34 cellular contexts compared by ENCODE assay signal in the genomic region with DNA sequence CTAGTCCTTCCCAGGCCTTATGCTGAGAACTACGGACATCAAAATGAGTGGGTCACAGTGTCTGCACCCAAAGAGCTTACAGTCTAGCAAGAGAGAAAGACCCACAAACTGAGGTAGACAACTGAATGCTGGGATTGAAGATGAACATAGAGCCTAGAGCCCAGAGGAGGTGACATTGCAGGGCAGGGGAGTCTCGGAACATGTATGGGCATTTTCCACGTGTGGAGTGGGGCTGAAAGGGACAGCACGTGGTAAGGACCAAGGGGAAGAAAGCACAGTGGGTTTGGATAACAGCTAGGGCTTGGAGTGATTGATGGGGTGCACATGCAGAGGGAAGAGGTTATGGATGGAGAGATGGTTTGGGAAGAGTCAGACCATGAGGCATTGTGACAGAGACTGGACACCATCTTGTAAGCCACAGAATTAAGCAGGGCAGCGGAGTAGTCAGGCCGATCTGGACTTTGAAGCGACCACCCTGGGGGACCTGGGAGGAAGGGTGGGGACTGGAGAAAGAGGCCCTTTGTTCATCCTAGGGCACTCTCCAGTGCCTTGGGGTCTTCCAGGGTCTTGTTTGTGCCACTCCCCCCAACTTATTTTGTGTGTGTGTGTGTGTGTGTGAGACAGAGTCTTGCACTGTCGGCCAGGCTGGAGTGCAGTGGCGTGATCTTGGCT. TPM values are rescaled to one million over a fixed set of nuclear protein-coding genes. Genes with fewer than 3 reads are reported as not detected.
DNase-seq lines count a peak whose midpoint lies in the region; ATAC-seq and TF ChIP-seq lines count a peak whose summit lies in the region.
"Had no signal": no experiment of that assay in that cellular context is flagged by ENCODE, and none has a peak within 500 bp of the region (broad histone marks: within the 10 kb centered on the region; RNA-seq: fewer than 3 reads in every experiment).

No MANE protein-coding gene starts in this region.

- H3K36me3 Mint-ChIP-seq in activated CD4-positive, alpha-beta memory T cell treated with anti-CD3 and anti-CD28 coated beads, Interleukin-2, amount 10 ng/mL, durations not matched to agents 7 days and 5 days (ENCODE audit: low read depth): no peaks in the 10 kb centered on the region
- no peaks in the 10 kb centered on the region for H3K36me3 Mint-ChIP-seq in activated CD4-positive, alpha-beta memory T cell treated with anti-CD3 and anti-CD28 coated beads for 36 hours
- H3K36me3 Mint-ChIP-seq in activated naive CD4-positive, alpha-beta T cell treated with anti-CD3 and anti-CD28 coated beads for 36 hours (ENCODE audit: low read depth): no peaks in the 10 kb centered on the region
- H3K36me3 Mint-ChIP-seq: natural killer cell; stimulated activated effector memory CD8-positive, alpha-beta T cell treated with anti-CD3 and anti-CD28 coated beads, Interleukin-12 subunit alpha, Interleukin-12 subunit beta, amount 100 ng/mL, for 72 hours had no signal

- H3K9me3 ChIP-seq in colonic mucosa (no peaks in the 10 kb centered on the region), suprapubic skin (no peaks in the 10 kb centered on the region)
- H3K9me3 ChIP-seq: esophagus squamous epithelium, heart right ventricle, right lobe of liver had no signal

- 87% methylated on average over 9 of the region's 9 CpGs for WGBS in suprapubic skin

- POLR2A ChIA-PET in activated CD4-positive, alpha-beta memory T cell treated with anti-CD3 and anti-CD28 coated beads, Interleukin-2, amount 10 ng/mL, durations not matched to agents 7 days and 5 days (lab: Charles Lee): no interaction called here
- POLR2A ChIA-PET in activated CD4-positive, alpha-beta memory T cell treated with anti-CD3 and anti-CD28 coated beads for 36 hours (lab: Charles Lee): no interaction called here

- no peaks in the 10 kb centered on the region for H3K36me3 ChIP-seq in colonic mucosa
- no peaks in the 10 kb centered on the region for H3K36me3 ChIP-seq in suprapubic skin
- H3K36me3 ChIP-seq: esophagus squamous epithelium, heart right ventricle, right lobe of liver had no signal

- ATAC-seq in HG03342 (IDR thresholded peaks at IDR 0.05; ENCODE audit: unreplicated experiment) (no peak), HG02973 (IDR thresholded peaks at IDR 0.05; ENCODE audit: unreplicated experiment) (no peak)
- ATAC-seq: heart right ventricle; natural killer cell; stimulated activated effector memory CD8-positive, alpha-beta T cell treated with anti-CD3 and anti-CD28 coated beads, Interleukin-12 subunit alpha, Interleukin-12 subunit beta, amount 100 ng/mL, for 72 hours; T-helper 17 cell had no signal

- H3K4me3 Mint-ChIP-seq in activated CD4-positive, alpha-beta memory T cell treated with anti-CD3 and anti-CD28 coated beads, Interleukin-2, amount 10 ng/mL, durations not matched to agents 7 days and 5 days: no peak overlapping the region
- H3K4me3 Mint-ChIP-seq in activated CD4-positive, alpha-beta memory T cell treated with anti-CD3 and anti-CD28 coated beads for 36 hours: no peak overlapping the region
- H3K4me3 Mint-ChIP-seq in activated naive CD4-positive, alpha-beta T cell treated with anti-CD3 and anti-CD28 coated beads for 36 hours: no peak overlapping the region
- H3K4me3 Mint-ChIP-seq: central memory CD8-positive, alpha-beta T cell; natural killer cell; stimulated activated effector memory CD8-positive, alpha-beta T cell treated with anti-CD3 and anti-CD28 coated beads, Interleukin-12 subunit alpha, Interleukin-12 subunit beta, amount 100 ng/mL, for 72 hours; T-helper 17 cell had no signal

- peaks cover 4% of the 10 kb centered on the region for H3K27me3 Mint-ChIP-seq in activated CD4-positive, alpha-beta memory T cell treated with anti-CD3 and anti-CD28 coated beads, Interleukin-2, amount 10 ng/mL, durations not matched to agents 7 days and 5 days
- peaks cover 10% of the 10 kb centered on the region for H3K27me3 Mint-ChIP-seq in activated CD4-positive, alpha-beta memory T cell treated with anti-CD3 and anti-CD28 coated beads for 36 hours
- H3K27me3 Mint-ChIP-seq in activated naive CD4-positive, alpha-beta T cell treated with anti-CD3 and anti-CD28 coated beads for 36 hours (ENCODE audit: low read depth): peaks cover 9% of the 10 kb centered on the region

- H3K9ac ChIP-seq in colonic mucosa (ENCODE audit: low read depth in 2 of 2, low read length in 2 of 2): no peak overlapping the region

- peak; percentile 12 for DNase-seq in activated CD4-positive, alpha-beta memory T cell treated with anti-CD3 and anti-CD28 coated beads, Interleukin-2, amount 10 ng/mL, durations not matched to agents 7 days and 5 days
- DNase-seq in activated CD4-positive, alpha-beta memory T cell treated with anti-CD3 and anti-CD28 coated beads for 36 hours: no peak
- peak; percentile 13 for DNase-seq in colonic mucosa
- DNase-seq in mesenteric fat pad (ENCODE audit: low spot score): peak; percentile 16
- peak; percentile 21 to 50 for DNase-seq in suprapubic skin (ENCODE audit: low spot score in 2 of 2)
- no peak for DNase-seq in activated naive CD4-positive, alpha-beta T cell treated with anti-CD3 and anti-CD28 coated beads for 36 hours
- DNase-seq: activated CD4-positive, alpha-beta T cell treated with anti-CD3 and anti-CD28 coated beads, Interleukin-2, amount 50 U/mL, for 48 hours; activated CD4-positive, CD25-positive, alpha-beta regulatory T cell treated with anti-CD3 and anti-CD28 coated beads, Interleukin-2, amount 50 U/mL, for 72 hours; activated gamma-delta T cell treated with Interleukin-2 at 50 U/mL for 16 hours; activated T-cell treated with anti-CD3 and anti-CD28 coated beads, Interleukin-2, amount 50 U/mL, for 1 hour; dermis blood vessel endothelial cell; DMS79; esophagus squamous epithelium; kidney glomerular epithelial cell; MV-4-11; natural killer cell; NCI-H146; NCI-H2107; NCI-H345; NCI-H69; SHP77; stimulated activated CD4-positive, alpha-beta T cell treated with anti-CD3 and anti-CD28 coated beads, Interleukin-4, amount 100 ng/mL, for 4 hours; T-helper 17 cell; trophoblast cell had no signal

- H3K27ac ChIP-seq in colonic mucosa (no peak overlapping the region), suprapubic skin (no peak overlapping the region)
- H3K27ac ChIP-seq: 22Rv1, C4-2B, foreskin keratinocyte, right lobe of liver had no signal

- intact Hi-C loops in activated CD4-positive, alpha-beta memory T cell treated with anti-CD3 and anti-CD28 coated beads for 36 hours (cut with micrococcal nuclease): no loop called here
- intact Hi-C loops in colonic mucosa (cut with DNase I): no loop called here
- intact Hi-C loops in activated naive CD4-positive, alpha-beta T cell treated with anti-CD3 and anti-CD28 coated beads for 36 hours (cut with micrococcal nuclease): no loop called here

- TF ChIP-seq EP300 in suprapubic skin (IDR thresholded peaks at IDR 0.05): no peak

- H3K4me1 Mint-ChIP-seq in activated CD4-positive, alpha-beta memory T cell treated with anti-CD3 and anti-CD28 coated beads, Interleukin-2, amount 10 ng/mL, durations not matched to agents 7 days and 5 days: no peaks in the 10 kb centered on the region
- no peaks in the 10 kb centered on the region for H3K4me1 Mint-ChIP-seq in activated CD4-positive, alpha-beta memory T cell treated with anti-CD3 and anti-CD28 coated beads for 36 hours (ENCODE audit: low read depth)
- H3K4me1 Mint-ChIP-seq in activated naive CD4-positive, alpha-beta T cell treated with anti-CD3 and anti-CD28 coated beads for 36 hours (ENCODE audit: low read depth): no peaks in the 10 kb centered on the region
- H3K4me1 Mint-ChIP-seq: central memory CD8-positive, alpha-beta T cell; stimulated activated effector memory CD8-positive, alpha-beta T cell treated with anti-CD3 and anti-CD28 coated beads, Interleukin-12 subunit alpha, Interleukin-12 subunit beta, amount 100 ng/mL, for 72 hours; T-helper 17 cell had no signal

- H3K9me3 Mint-ChIP-seq in activated CD4-positive, alpha-beta memory T cell treated with anti-CD3 and anti-CD28 coated beads, Interleukin-2, amount 10 ng/mL, durations not matched to agents 7 days and 5 days: no peaks in the 10 kb centered on the region
- no peaks in the 10 kb centered on the region for H3K9me3 Mint-ChIP-seq in activated CD4-positive, alpha-beta memory T cell treated with anti-CD3 and anti-CD28 coated beads for 36 hours
- H3K9me3 Mint-ChIP-seq in activated naive CD4-positive, alpha-beta T cell treated with anti-CD3 and anti-CD28 coated beads for 36 hours: no peaks in the 10 kb centered on the region
- H3K9me3 Mint-ChIP-seq: central memory CD8-positive, alpha-beta T cell; natural killer cell; stimulated activated effector memory CD8-positive, alpha-beta T cell treated with anti-CD3 and anti-CD28 coated beads, Interleukin-12 subunit alpha, Interleukin-12 subunit beta, amount 100 ng/mL, for 72 hours had no signal

- H3K27me3 ChIP-seq in colonic mucosa (no peaks in the 10 kb centered on the region), suprapubic skin (no peaks in the 10 kb centered on the region)
- H3K27me3 ChIP-seq: esophagus squamous epithelium, heart right ventricle, right lobe of liver had no signal

- TF ChIP-seq POLR2A in suprapubic skin (IDR thresholded peaks at IDR 0.05): no peak

- H3K4me1 ChIP-seq in colonic mucosa (peaks cover 12% of the 10 kb centered on the region), suprapubic skin (peaks cover 19% of the 10 kb centered on the region)
- H3K4me1 ChIP-seq: foreskin keratinocyte, right lobe of liver had no signal

- no peak for TF ChIP-seq CTCF in colonic mucosa (IDR thresholded peaks at IDR 0.05)
- TF ChIP-seq CTCF in suprapubic skin (IDR thresholded peaks at IDR 0.05): no peak

- no peak overlapping the region for H3K4me3 ChIP-seq in colonic mucosa
- no peak overlapping the region for H3K4me3 ChIP-seq in suprapubic skin
- H3K4me3 ChIP-seq: esophagus squamous epithelium, heart right ventricle, lung, right lobe of liver had no signal

- CTCF ChIA-PET in activated CD4-positive, alpha-beta memory T cell treated with anti-CD3 and anti-CD28 coated beads, Interleukin-2, amount 10 ng/mL, durations not matched to agents 7 days and 5 days (lab: Charles Lee): no interaction called here
- CTCF ChIA-PET in activated CD4-positive, alpha-beta memory T cell treated with anti-CD3 and anti-CD28 coated beads for 36 hours (lab: Charles Lee): no interaction called here
- CTCF ChIA-PET in activated naive CD4-positive, alpha-beta T cell treated with anti-CD3 and anti-CD28 coated beads for 36 hours (lab: Charles Lee): no interaction called here

- H3K27ac Mint-ChIP-seq in activated CD4-positive, alpha-beta memory T cell treated with anti-CD3 and anti-CD28 coated beads, Interleukin-2, amount 10 ng/mL, durations not matched to agents 7 days and 5 days: no peak overlapping the region
- H3K27ac Mint-ChIP-seq in activated CD4-positive, alpha-beta memory T cell treated with anti-CD3 and anti-CD28 coated beads for 36 hours: no peak overlapping the region
- H3K27ac Mint-ChIP-seq in activated naive CD4-positive, alpha-beta T cell treated with anti-CD3 and anti-CD28 coated beads for 36 hours: no peak overlapping the region
- H3K27ac Mint-ChIP-seq: natural killer cell; stimulated activated effector memory CD8-positive, alpha-beta T cell treated with anti-CD3 and anti-CD28 coated beads, Interleukin-12 subunit alpha, Interleukin-12 subunit beta, amount 100 ng/mL, for 72 hours; T-helper 17 cell had no signal

RNA-seq across cellular contexts. Expression of gene SH3PXD2B, which starts 47.5 kb away (rescaled TPM):
- total RNA-seq in activated CD4-positive, alpha-beta memory T cell treated with anti-CD3 and anti-CD28 coated beads, Interleukin-2, amount 10 ng/mL, durations not matched to agents 7 days and 5 days: under 1 TPM; 0.25 TPM
- 1 to 10 TPM in 1 of 2 experiments, under 1 TPM in 1; 0.99 to 1.1 TPM for total RNA-seq in activated CD4-positive, alpha-beta memory T cell treated with anti-CD3 and anti-CD28 coated beads for 36 hours
- total RNA-seq in colonic mucosa: 10 to 100 TPM; 12.2 to 13.2 TPM
- total RNA-seq in mesenteric fat pad: 56.6 TPM
- 10 to 100 TPM; 29.1 to 42.1 (median 31.3) TPM for total RNA-seq in suprapubic skin
- total RNA-seq in activated naive CD4-positive, alpha-beta T cell treated with anti-CD3 and anti-CD28 coated beads for 36 hours: 1 to 10 TPM; 1.1 to 1.3 TPM

Comparison
In these comparisons a context has a peak if more than half of its experiments do, and no peak if none do; other contexts are left out.
1. DNase-seq: peak in activated CD4-positive, alpha-beta memory T cell treated with anti-CD3 and anti-CD28 coated beads, Interleukin-2, amount 10 ng/mL, durations not matched to agents 7 days and 5 days (single experiment), colonic mucosa (single experiment), mesenteric fat pad (single experiment) and suprapubic skin (2 of 2); none in activated CD4-positive, alpha-beta memory T cell treated with anti-CD3 and anti-CD28 coated beads for 36 hours (single experiment) and activated naive CD4-positive, alpha-beta T cell treated with anti-CD3 and anti-CD28 coated beads for 36 hours (single experiment).
2. RNA of gene SH3PXD2B, which starts 47.5 kb away (total RNA-seq): 56.6 TPM in mesenteric fat pad (single experiment), 29.1 to 42.1 TPM in suprapubic skin and 12.2 to 13.2 TPM in colonic mucosa; 1.1 to 1.3 TPM in activated naive CD4-positive, alpha-beta T cell treated with anti-CD3 and anti-CD28 coated beads for 36 hours, 0.99 to 1.1 TPM in activated CD4-positive, alpha-beta memory T cell treated with anti-CD3 and anti-CD28 coated beads for 36 hours and 0.25 TPM in activated CD4-positive, alpha-beta memory T cell treated with anti-CD3 and anti-CD28 coated beads, Interleukin-2, amount 10 ng/mL, durations not matched to agents 7 days and 5 days; every median in the first group is over 4 times any median in the second.